ENCODE assay signal across 10 cellular contexts in genomic region chr18:74331404-74331803, GRCh38. TPM values are rescaled to one million over a fixed set of nuclear protein-coding genes. Genes with fewer than 3 reads are reported as not detected.
DNase-seq lines count a peak whose midpoint lies in the region; ATAC-seq, FAIRE-seq and TF ChIP-seq lines count a peak whose summit lies in the region.
"Had no signal": no experiment of that assay in that cellular context is flagged by ENCODE, and none has a peak within 500 bp of the region (broad histone marks: within the 10 kb centered on the region; RNA-seq: fewer than 3 reads in every experiment).

No MANE protein-coding gene starts in this region.

- TF ChIP-seq POLR2A in NB4 (IDR thresholded peaks at IDR 0.05; ENCODE audit: extremely low read depth, insufficient read length) = no peak
- no peak for TF ChIP-seq POLR2A in H1 (IDR thresholded peaks at IDR 0.05; ENCODE audit: control extremely low read depth in 1 of 2, low read depth in 2 of 2, low read length in 2 of 2)

- TF ChIP-seq EP300 in H1 (IDR thresholded peaks at IDR 0.05; ENCODE audit: borderline replicate concordance in 1 of 2, low read depth in 2 of 2, low read length in 2 of 2) = no peak

- H2AFZ ChIP-seq in H1 (ENCODE audit: low read length) = 0 out of 2 replicates have a peak overlapping the region, but pooled peaks have one; percentile 35

- H2AK5ac ChIP-seq in H1 (ENCODE audit: low read depth, low read length) = no peak overlapping the region

- H3K79me2 ChIP-seq in H1 (ENCODE audit: control insufficient read depth in 1 of 2, insufficient read depth in 2 of 2, low read length in 2 of 2) = no peaks in the 10 kb centered on the region

- WGBS in H1 (ENCODE audit: extremely low coverage in 1 of 2, insufficient coverage in 1 of 2, insufficient read length in 1 of 2, insufficient replicate concordance in 2 of 2, low coverage in 1 of 2, low lambda C conversion rate in 2 of 2, missing lambda C conversion rate in 1 of 2), 2 experiments = 79% methylated on average over 2 of the region's 2 CpGs; no CpG with 5 or more reads in 1 of the 2 experiments

- POLR2A ChIA-PET in H1 (lab: Charles Lee; ENCODE audit: partially characterized antibody) = no interaction called here

- no peak overlapping the region for H4K91ac ChIP-seq in H1 (replicated peaks; ENCODE audit: insufficient read length, low read length)

- H4K20me1 ChIP-seq in H1 (replicated peaks in 1 of 2; ENCODE audit: control insufficient read depth in 1 of 2, insufficient read depth in 2 of 2, low read length in 2 of 2) = no peaks in the 10 kb centered on the region
- H4K20me1 ChIP-seq: BLaER1 treated with 17β-estradiol and CSF1 and Interleukin-3, amounts not matched to agents 10 nM and 100 nM had no signal

- H2BK12ac ChIP-seq in H1 (ENCODE audit: low read depth, low read length) = no peak overlapping the region

- CTCF ChIA-PET in H1 (lab: Charles Lee; ENCODE audit: partially characterized antibody) = interaction anchor here (0.8 kb wide), 1 partner anchor 133 kb away, joined by 5 read pairs; no protein-coding TSS in a partner anchor

- DNase-seq in NCI-H1105 treated with DMSO at 0.1 percent for 48 hours (lab: John Stamatoyannopoulos, UW) (peak; percentile 23), NCI-H1105 (lab: John Stamatoyannopoulos, UW) (no peak), NB4 (ENCODE audit: low read depth) (peak; percentile 32), H1 (ENCODE audit: low read depth in 1 of 2, low spot score in 2 of 2) (no peak), renal cortical epithelial cell (ENCODE audit: low read depth) (peak; percentile 46), GM19239 (ENCODE audit: insufficient read length, low spot score) (no peak), DMS153 (lab: John Stamatoyannopoulos, UW) (no peak)

- H3K4me2 ChIP-seq in H1 (ENCODE audit: insufficient read depth in 1 of 2, low read depth in 2 of 2, low read length in 2 of 2) = no peak overlapping the region
- H3K4me2 ChIP-seq: BLaER1 treated with 17β-estradiol and CSF1 and Interleukin-3, amounts not matched to agents 10 nM and 100 nM had no signal

- H2BK120ac ChIP-seq in H1 (replicated peaks; ENCODE audit: low read depth, low read length) = no peak overlapping the region

- H3K4ac ChIP-seq in H1 (replicated peaks; ENCODE audit: insufficient read length, low read depth, low read length) = no peak overlapping the region

- ATAC-seq in GM21423 (IDR thresholded peaks at IDR 0.05; ENCODE audit: unreplicated experiment) = no peak

- H3K79me1 ChIP-seq in H1 (ENCODE audit: low read depth, low read length) = no peaks in the 10 kb centered on the region

- FAIRE-seq in H1 (lab: Jason Lieb, UNC) = peak; percentile 52
- no peak for FAIRE-seq in GM19239 (lab: Jason Lieb, UNC)
- FAIRE-seq: endothelial cell of umbilical vein had no signal

- H2BK5ac ChIP-seq in H1 (ENCODE audit: low read depth, low read length) = no peak overlapping the region

- no peak overlapping the region for H4K5ac ChIP-seq in H1 (ENCODE audit: insufficient read length, low read depth, low read length)

- H2BK20ac ChIP-seq in H1 (ENCODE audit: low read length) = no peak overlapping the region

- no peaks in the 10 kb centered on the region for H3K9me3 ChIP-seq in H1 (ENCODE audit: insufficient read depth in 2 of 2, low read depth in 1 of 2, low read length in 1 of 2)

- no peak overlapping the region for H4K8ac ChIP-seq in H1 (ENCODE audit: extremely low read depth, insufficient read depth, low read length)

- H3K14ac ChIP-seq in H1 (ENCODE audit: insufficient read length) = no peak overlapping the region

- H3K27me3 ChIP-seq in H1 (replicated peaks in 1 of 4; ENCODE audit: control insufficient read depth in 3 of 4, extremely low read depth in 1 of 4, insufficient read depth in 3 of 4, low read length in 3 of 4) = no peaks in the 10 kb centered on the region
- H3K27me3 ChIP-seq: BLaER1 treated with 17β-estradiol and CSF1 and Interleukin-3, amounts not matched to agents 10 nM and 100 nM had no signal

- H3K23ac ChIP-seq in H1 (ENCODE audit: insufficient read length) = no peak overlapping the region

- no peaks in the 10 kb centered on the region for H3K23me2 ChIP-seq in H1 (ENCODE audit: low read depth, low read length)

- no peak overlapping the region for H3K18ac ChIP-seq in H1 (ENCODE audit: extremely low read depth, low read length)

- H3K4me3 ChIP-seq in NB4 (ENCODE audit: low read depth, low read length) = no peak overlapping the region
- H3K4me3 ChIP-seq in H1 (ENCODE audit: extremely low read depth in 1 of 4, insufficient read depth in 2 of 4, low read depth in 3 of 4, low read length in 4 of 4) = no peak overlapping the region
- H3K4me3 ChIP-seq: BLaER1 treated with 17β-estradiol and CSF1 and Interleukin-3, amounts not matched to agents 10 nM and 100 nM had no signal

- no peak overlapping the region for H3K9ac ChIP-seq in H1 (replicated peaks in 1 of 4; ENCODE audit: extremely low read depth in 1 of 4, low read depth in 3 of 4, low read length in 3 of 4)
- H3K9ac ChIP-seq: BLaER1 treated with 17β-estradiol and CSF1 and Interleukin-3, amounts not matched to agents 10 nM and 100 nM had no signal

- TF ChIP-seq RAD21 in H1 (IDR thresholded peaks at IDR 0.05 in 1 of 2, conservative IDR thresholded peaks at IDR 0.05 in 1 of 2; ENCODE audit: low read depth in 2 of 2, low read length in 2 of 2) = peak; percentile 46 to 58; a peak in 3 of 4 replicates

- H3K36me3 ChIP-seq in H1 (ENCODE audit: control insufficient read depth in 2 of 4, insufficient read depth in 4 of 4, low read length in 3 of 4) = no peaks in the 10 kb centered on the region
- H3K36me3 ChIP-seq: BLaER1 treated with 17β-estradiol and CSF1 and Interleukin-3, amounts not matched to agents 10 nM and 100 nM had no signal

- no peak overlapping the region for H2BK15ac ChIP-seq in H1 (ENCODE audit: low read length)

- H3K56ac ChIP-seq in H1 (replicated peaks; ENCODE audit: insufficient read length, low read depth, low read length) = no peak overlapping the region

- TF ChIP-seq CTCF in NB4 (IDR thresholded peaks at IDR 0.05; ENCODE audit: low read depth, low read length) = peak; percentile 37
- peak in 1 of 3 experiments; percentile 46; a peak in 2 of 4 replicates for TF ChIP-seq CTCF in H1 (IDR thresholded peaks at IDR 0.05; ENCODE audit: control extremely low read depth in 1 of 3, insufficient read depth in 1 of 3, low read depth in 1 of 3, low read length in 3 of 3)

- no peaks in the 10 kb centered on the region for H3K4me1 ChIP-seq in H1 (replicated peaks in 1 of 4; ENCODE audit: control insufficient read depth in 3 of 4, insufficient read depth in 4 of 4, low read length in 3 of 4)

- H3K27ac ChIP-seq in H1 (ENCODE audit: low read depth, low read length) = no peak overlapping the region
- H3K27ac ChIP-seq: BLaER1 treated with 17β-estradiol and CSF1 and Interleukin-3, amounts not matched to agents 10 nM and 100 nM had no signal

TF ChIP-seq in H1, 55 proteins besides CTCF, POLR2A, EP300 and RAD21:
- TF ChIP-seq ZNF274 (IDR thresholded peaks at IDR 0.05; ENCODE audit: borderline replicate concordance, extremely low read depth, low read length) (no peak), EZH2 (IDR thresholded peaks at IDR 0.05; ENCODE audit: low read depth, low read length, severe bottlenecking) (no peak), SP2 (IDR thresholded peaks at IDR 0.05; ENCODE audit: low read length) (no peak), SIX5 (IDR thresholded peaks at IDR 0.05; ENCODE audit: low read depth, low read length) (no peak), GABPA (IDR thresholded peaks at IDR 0.05; ENCODE audit: borderline replicate concordance, insufficient read depth, low read length) (no peak), YY1 (IDR thresholded peaks at IDR 0.05; ENCODE audit: low read depth, low read length) (peak; percentile 50; the same call in 1 of the 2 replicates)

RNA-seq across cellular contexts. Expression of gene C18orf63, which starts 15.8 kb away (rescaled TPM):
- not detected in 2 replicates for total RNA-seq in H1 (2021; fragmentation: NEBNext Ultra II Directional; extraction: Animal tissue kit (Norgen Biotek cat#: 25700))
- polyA plus RNA-seq in H1 (2011; rRNA removed) = not detected in 2 replicates
- polyA plus RNA-seq in H1 (2011; cell fraction: cytosol; rRNA removed) = not detected
- not detected for polyA plus RNA-seq in H1 (2011; cell fraction: nucleus; rRNA removed)
- polyA plus RNA-seq in H1 (2012, experiment 1 of 2) = not detected in 4 replicates
- not detected for polyA plus RNA-seq in H1 (2012, experiment 2 of 2)
- not detected for polyA plus RNA-seq in H1 (2013, experiment 1 of 2)
- not detected for polyA plus RNA-seq in H1 (2013, experiment 2 of 2)
- polyA minus RNA-seq in H1 (2011; rRNA and poly(A)+ RNA removed) = not detected in 2 replicates
- not detected for polyA minus RNA-seq in H1 (2011; cell fraction: cytosol; rRNA and poly(A)+ RNA removed)
- not detected for polyA minus RNA-seq in H1 (2011; cell fraction: nucleus; rRNA and poly(A)+ RNA removed)
- not detected in 2 replicates for total RNA-seq in renal cortical epithelial cell
- total RNA-seq: endothelial cell of umbilical vein had no signal
- polyA plus RNA-seq: endothelial cell of umbilical vein had no signal

RNA-seq across cellular contexts. Expression of gene CYB5A, which starts 39.6 kb away (rescaled TPM):
- total RNA-seq in H1 (2021; fragmentation: NEBNext Ultra II Directional; extraction: Animal tissue kit (Norgen Biotek cat#: 25700)) = 153 and 154 TPM in 2 replicates
- 186 and 195 TPM in 2 replicates for polyA plus RNA-seq in H1 (2011; rRNA removed)
- 277 TPM for polyA plus RNA-seq in H1 (2011; cell fraction: cytosol; rRNA removed)
- polyA plus RNA-seq in H1 (2011; cell fraction: nucleus; rRNA removed) = 76.0 TPM
- polyA plus RNA-seq in H1 (2012, experiment 1 of 2) = 131 to 163 TPM (median 150 TPM) in 4 replicates
- polyA plus RNA-seq in H1 (2012, experiment 2 of 2) = 107 TPM
- 120 TPM for polyA plus RNA-seq in H1 (2013, experiment 1 of 2)
- 122 TPM for polyA plus RNA-seq in H1 (2013, experiment 2 of 2)
- polyA minus RNA-seq in H1 (2011; rRNA and poly(A)+ RNA removed) = 48.1 and 64.5 TPM in 2 replicates
- polyA minus RNA-seq in H1 (2011; cell fraction: cytosol; rRNA and poly(A)+ RNA removed) = 59.4 TPM
- 36.3 TPM for polyA minus RNA-seq in H1 (2011; cell fraction: nucleus; rRNA and poly(A)+ RNA removed)
- total RNA-seq in renal cortical epithelial cell = 163 and 256 TPM in 2 replicates

Comparison
In these comparisons a context has a peak if more than half of its experiments do, and no peak if none do; other contexts are left out.
1. DNase-seq: peak in NCI-H1105 treated with DMSO at 0.1 percent for 48 hours (single experiment), NB4 (single experiment) and renal cortical epithelial cell (single experiment); none in NCI-H1105 (single experiment), H1 (0 of 2), GM19239 (single experiment) and DMS153 (single experiment).